8 cellular contexts compared by ENCODE assay signal in the genomic region with DNA sequence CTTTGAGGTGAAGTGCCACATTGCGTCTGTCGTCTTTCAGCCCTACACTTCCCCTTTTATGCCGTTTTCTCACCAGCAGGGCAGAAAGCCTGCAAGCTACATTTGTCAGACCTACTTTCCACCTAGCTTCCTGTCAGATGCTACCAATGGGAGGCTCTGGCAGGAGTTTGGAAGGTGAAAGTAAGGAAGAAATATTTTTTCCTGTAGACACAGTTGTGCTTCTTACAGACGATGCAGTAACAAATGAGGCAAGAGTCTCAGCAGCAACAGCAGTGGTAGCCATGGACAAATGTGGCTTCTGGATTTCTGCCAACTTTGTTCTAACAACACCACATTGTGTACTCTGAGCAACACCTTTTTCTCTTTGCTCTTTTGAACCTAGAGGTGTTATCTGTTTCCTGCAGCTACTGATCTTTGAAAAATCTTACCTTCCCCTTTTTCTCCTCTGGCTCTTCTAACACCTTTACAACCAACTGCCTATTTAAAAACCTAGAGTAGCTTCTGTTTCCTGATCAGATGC.
DNase-seq lines count a peak whose midpoint lies in the region; ATAC-seq and TF ChIP-seq lines count a peak whose summit lies in the region.

No MANE protein-coding gene starts in this region.

- no peaks in the 10 kb centered on the region for H3K9me3 Mint-ChIP-seq in T-helper 2 cell treated with Interferon-gamma antibody and Interleukin-4, amounts not matched to agents 5 μg/mL and 100 μg/mL, for 36 hours

- no peaks in the 10 kb centered on the region for H3K36me3 ChIP-seq in colonic mucosa
- H3K36me3 ChIP-seq in transverse colon: no peaks in the 10 kb centered on the region

- H3K4me3 Mint-ChIP-seq in T-helper 2 cell treated with Interferon-gamma antibody and Interleukin-4, amounts not matched to agents 5 μg/mL and 100 μg/mL, for 36 hours: no peak overlapping the region

- peak; percentile 83 for ATAC-seq in HG03066 (IDR thresholded peaks at IDR 0.05; ENCODE audit: low read depth, unreplicated experiment)

- no peaks in the 10 kb centered on the region for H3K9me3 ChIP-seq in colonic mucosa
- no peaks in the 10 kb centered on the region for H3K9me3 ChIP-seq in transverse colon

- H3K9ac ChIP-seq in colonic mucosa (ENCODE audit: low read depth in 2 of 2, low read length in 2 of 2): no peak overlapping the region

- in situ Hi-C loops in transverse colon (cut with MboI; ENCODE audit: low pct_ligation_motif_present in 1 of 4, low pct_unique_long_range_greater_than_20kb in 1 of 4, low sequenced_read_pairs in 3 of 4): no loop called here

- TF ChIP-seq POLR2A in transverse colon (IDR thresholded peaks at IDR 0.05): no peak

- H3K27me3 ChIP-seq in colonic mucosa (no peaks in the 10 kb centered on the region), transverse colon (no peaks in the 10 kb centered on the region)

- TF ChIP-seq CTCF in colonic mucosa (IDR thresholded peaks at IDR 0.05) (no peak), transverse colon (IDR thresholded peaks at IDR 0.05) (peak; percentile 16 to 49 (median 25))

- H3K27ac ChIP-seq in colonic mucosa: no peak overlapping the region
- H3K27ac ChIP-seq in transverse colon: peak overlapping the region; percentile 32 to 63 (median 55)

- 26 to 47% methylated on average over 3 to 4 of the region's 4 CpGs for WGBS in transverse colon (ENCODE audit: low coverage in 1 of 2), 2 donors

- H3K27ac Mint-ChIP-seq in T-helper 2 cell treated with Interferon-gamma antibody and Interleukin-4, amounts not matched to agents 5 μg/mL and 100 μg/mL, for 36 hours: no peak overlapping the region

- peaks cover 6% of the 10 kb centered on the region for H3K4me1 ChIP-seq in colonic mucosa
- peaks cover 0 to 16% (median 13%) of the 10 kb centered on the region in 4 donors for H3K4me1 ChIP-seq in transverse colon

- H3K36me3 Mint-ChIP-seq in T-helper 2 cell treated with Interferon-gamma antibody and Interleukin-4, amounts not matched to agents 5 μg/mL and 100 μg/mL, for 36 hours (ENCODE audit: low read depth): no peaks in the 10 kb centered on the region

- H3K4me3 ChIP-seq in colonic mucosa (no peak overlapping the region), transverse colon (no peak overlapping the region)

- intact Hi-C loops in colonic mucosa (cut with DNase I) (no loop called here), transverse colon (cut with DNase I; ENCODE audit: low total_unique reads) (no loop called here)

- peaks cover 4% of the 10 kb centered on the region for H3K4me1 Mint-ChIP-seq in T-helper 2 cell treated with Interferon-gamma antibody and Interleukin-4, amounts not matched to agents 5 μg/mL and 100 μg/mL, for 36 hours (ENCODE audit: low read depth)

- H3K27me3 Mint-ChIP-seq in T-helper 2 cell treated with Interferon-gamma antibody and Interleukin-4, amounts not matched to agents 5 μg/mL and 100 μg/mL, for 36 hours (ENCODE audit: low read depth): peaks cover 5% of the 10 kb centered on the region

- TF ChIP-seq EP300 in transverse colon (IDR thresholded peaks at IDR 0.05; ENCODE audit: low read depth): no peak

- DNase-seq in T-helper 2 cell (peak in 3 of 5 experiments; percentile 6 to 85 (median 84)), SKM-1 (lab: John Stamatoyannopoulos, UW; ENCODE audit: unreplicated experiment) (peak; percentile 50), colonic mucosa (peak; percentile 47), transverse colon (peak; percentile 34), glomerular visceral epithelial cell (ENCODE audit: extremely low spot score) (no peak), DMS79 treated with DMSO at 0.1 percent for 48 hours (lab: John Stamatoyannopoulos, UW) (no peak)
- DNase-seq in T-helper 2 cell treated with Interferon-gamma antibody and Interleukin-4, amounts not matched to agents 5 μg/mL and 100 μg/mL, for 36 hours (ENCODE audit: low spot score): no peak

Comparison
In these comparisons a context has a peak if more than half of its experiments do, and no peak if none do; other contexts are left out.
1. DNase-seq: peak in T-helper 2 cell (3 of 5), SKM-1 (single experiment), colonic mucosa (single experiment) and transverse colon (single experiment); none in T-helper 2 cell treated with Interferon-gamma antibody and Interleukin-4, amounts not matched to agents 5 μg/mL and 100 μg/mL, for 36 hours (single experiment), glomerular visceral epithelial cell (single experiment) and DMS79 treated with DMSO at 0.1 percent for 48 hours (single experiment).